In genomic region chr5:172983542-172984243, GRCh38 we compare ENCODE assay signal across 8 cellular contexts. TPM values are rescaled to one million over a fixed set of nuclear protein-coding genes. Genes with fewer than 3 reads are reported as not detected.
A peak's percentile ranks its signal among the peaks of the same experiment; 100 is the strongest.
DNase-seq lines count a peak whose midpoint lies in the region; ATAC-seq lines count a peak whose summit lies in the region.

TSS of gene ATP6V0E1 (plus strand) at chr5:172983771. CDS start at chr5:172983861, 90 bp downstream.

- H3K27me3 Mint-ChIP-seq in effector memory CD8-positive, alpha-beta T cell: no peaks in the 10 kb centered on the region
- no peaks in the 10 kb centered on the region for H3K27me3 Mint-ChIP-seq in memory B cell

- peak; percentile 88 for DNase-seq in COR-L47 (lab: John Stamatoyannopoulos, UW)
- peak; percentile 94 for DNase-seq in HT1080 (ENCODE audit: low read depth)
- DNase-seq in NOMO-1 treated with dmso at 0.1 percent for 144 hours (lab: John Stamatoyannopoulos, UW; ENCODE audit: unreplicated experiment): peak; percentile 94
- peak; percentile 88 to 94 (median 93) for DNase-seq in activated CD8-positive, alpha-beta memory T cell treated with anti-CD3 and anti-CD28 coated beads for 48 hours (ENCODE audit: low read depth in 2 of 3, low spot score in 2 of 3)
- DNase-seq in effector memory CD8-positive, alpha-beta T cell: peak; percentile 94 to 96 (median 95)
- peak; percentile 92 to 94 for DNase-seq in memory B cell (ENCODE audit: low spot score in 2 of 2)
- DNase-seq in stimulated activated CD8-positive, alpha-beta memory T cell treated with anti-CD3 and anti-CD28 coated beads, Interleukin-12 subunit alpha, Interleukin-12 subunit beta, amount 100 ng/mL, for 24 hours (ENCODE audit: extremely low read depth): peak; percentile 88

- ATAC-seq in GM21360 (IDR thresholded peaks at IDR 0.05; ENCODE audit: unreplicated experiment) (peak; percentile 86), memory B cell (ENCODE audit: low read depth) (peak; percentile 85)
- peak; percentile 89 for ATAC-seq in effector memory CD8-positive, alpha-beta T cell (replicated peaks)

- H3K27ac Mint-ChIP-seq in effector memory CD8-positive, alpha-beta T cell: peak within 1 kb of the TSS; percentile 97 to 98
- peak within 1 kb of the TSS; percentile 97 for H3K27ac Mint-ChIP-seq in memory B cell

- peaks cover 26% of the 10 kb centered on the region for H3K36me3 Mint-ChIP-seq in effector memory CD8-positive, alpha-beta T cell (ENCODE audit: insufficient read depth)
- peaks cover 8% of the 10 kb centered on the region for H3K36me3 Mint-ChIP-seq in memory B cell

- peak within 1 kb of the TSS; percentile 91 to 95 for H3K4me3 Mint-ChIP-seq in effector memory CD8-positive, alpha-beta T cell
- peak within 1 kb of the TSS; percentile 98 for H3K4me3 Mint-ChIP-seq in memory B cell

- peaks cover 23% of the 10 kb centered on the region in 2 donors for H3K4me1 Mint-ChIP-seq in effector memory CD8-positive, alpha-beta T cell (ENCODE audit: low read depth in 2 of 2)
- peaks cover 12% of the 10 kb centered on the region for H3K4me1 Mint-ChIP-seq in memory B cell

- H3K9me3 Mint-ChIP-seq in effector memory CD8-positive, alpha-beta T cell: no peaks in the 10 kb centered on the region
- H3K9me3 Mint-ChIP-seq in memory B cell: no peaks in the 10 kb centered on the region

RNA-seq across cellular contexts. Expression of gene ATP6V0E1, which starts in this region (rescaled TPM):
- total RNA-seq in HT1080 (2014; rRNA removed; shearing (Covaris generic)): 109 and 141 TPM in 2 replicates
- 91.2 and 98.5 TPM in 2 replicates for polyA plus RNA-seq in HT1080 (2015; cell fraction: cytosol; rRNA removed)
- 25.8 and 35.5 TPM in 2 replicates for polyA plus RNA-seq in HT1080 (2015; cell fraction: nucleus; rRNA removed)

Comparison
In these comparisons a context has a peak if more than half of its experiments do, and no peak if none do; other contexts are left out.
1. Peak in every context shown above with its lines: DNase-seq and ATAC-seq.